ENCODE assay signal across 8 cellular contexts in genomic region chr12:120115692-120116442, GRCh38. TPM values are rescaled to one million over a fixed set of nuclear protein-coding genes. Genes with fewer than 3 reads are reported as not detected.
DNase-seq lines count a peak whose midpoint lies in the region; ATAC-seq, FAIRE-seq and TF ChIP-seq lines count a peak whose summit lies in the region.

No MANE protein-coding gene starts in this region.

- ATAC-seq in GM21529 (IDR thresholded peaks at IDR 0.05; ENCODE audit: unreplicated experiment) = peak; percentile 4

- H2AFZ ChIP-seq in keratinocyte (ENCODE audit: control insufficient read depth, low read length) = no peak overlapping the region

- peaks cover 69% of the 10 kb centered on the region for H4K20me1 ChIP-seq in BLaER1
- peaks cover 5% of the 10 kb centered on the region for H4K20me1 ChIP-seq in keratinocyte (ENCODE audit: control insufficient read depth, extremely low read depth, insufficient read depth, low read length)

- H3K27me3 ChIP-seq in BLaER1 (no peaks in the 10 kb centered on the region), ascending aorta (no peaks in the 10 kb centered on the region), keratinocyte (ENCODE audit: control insufficient read depth, extremely low read depth, insufficient read depth, low read length) (no peaks in the 10 kb centered on the region)

- H3K9ac ChIP-seq in BLaER1 (peak overlapping the region; percentile 89), keratinocyte (ENCODE audit: control insufficient read depth, extremely low read depth, insufficient read depth, low read length) (peak overlapping the region; percentile 91)

- no peak for FAIRE-seq in keratinocyte (lab: Jason Lieb, UNC)

- H3K27ac ChIP-seq in BLaER1 (peak overlapping the region; percentile 74), ascending aorta (peak overlapping the region; percentile 92 to 94), keratinocyte (ENCODE audit: control insufficient read depth, insufficient read depth, low read length) (peak overlapping the region; percentile 83)

- H3K4me2 ChIP-seq in BLaER1 (peak overlapping the region; percentile 79), keratinocyte (ENCODE audit: control insufficient read depth, extremely low read depth, insufficient read depth, low read depth, low read length) (peak overlapping the region; percentile 86)

- H3K4me3 ChIP-seq in BLaER1 (peak overlapping the region; percentile 90), ascending aorta (peak overlapping the region; percentile 87 to 89), keratinocyte (ENCODE audit: control insufficient read depth in 2 of 3, extremely low read depth in 1 of 3, insufficient read depth in 2 of 3, low read depth in 1 of 3, low read length in 3 of 3) (peak overlapping the region; percentile 87 to 97 (median 89))

- intact Hi-C loops in ascending aorta (cut with DNase I) = loop anchor here (2.0 kb wide), 1 partner anchor 79 kb away; the partner anchor contains the start of gene GCN1

- DNase-seq in NCI-H2171 (lab: John Stamatoyannopoulos, UW) (peak; percentile 11), ascending aorta (ENCODE audit: low spot score in 2 of 2) (no peak), keratinocyte (ENCODE audit: low read depth, low spot score) (no peak), foreskin melanocyte (no peak), NCI-H187 treated with DMSO at 0.1 percent for 48 hours (lab: John Stamatoyannopoulos, UW) (no peak)
- peak; percentile 68 for DNase-seq in stimulated activated CD8-positive, alpha-beta memory T cell treated with anti-CD3 and anti-CD28 coated beads, Interleukin-4, amount 100 ng/mL, for 48 hours

- peaks cover 61% of the 10 kb centered on the region for H3K79me2 ChIP-seq in keratinocyte (ENCODE audit: control insufficient read depth, insufficient read depth, low read length)

- TF ChIP-seq CTCF in ascending aorta (IDR thresholded peaks at IDR 0.05) (no peak), keratinocyte (optimal IDR thresholded peaks at IDR 0.05 in 1 of 3, IDR thresholded peaks at IDR 0.05 in 1 of 3, conservative IDR thresholded peaks at IDR 0.05 in 1 of 3; ENCODE audit: extremely low read depth in 1 of 3, insufficient read depth in 2 of 3, low read length in 3 of 3) (no peak)

- H3K4me1 ChIP-seq in BLaER1 (peaks cover 59% of the 10 kb centered on the region), ascending aorta (peaks cover 13 to 34% of the 10 kb centered on the region in 2 donors), keratinocyte (ENCODE audit: control insufficient read depth, extremely low read depth, insufficient read depth, low read length) (peaks cover 28% of the 10 kb centered on the region)

- H3K36me3 ChIP-seq in BLaER1 (peaks cover 27% of the 10 kb centered on the region), ascending aorta (no peaks in the 10 kb centered on the region), keratinocyte (ENCODE audit: control insufficient read depth in 2 of 2, extremely low read depth in 1 of 2, insufficient read depth in 2 of 2, low read length in 2 of 2) (peaks cover 6 to 14% of the 10 kb centered on the region in 2 experiments)

- H3K9me3 ChIP-seq in BLaER1 = no peaks in the 10 kb centered on the region
- H3K9me3 ChIP-seq in ascending aorta = no peaks in the 10 kb centered on the region
- no peaks in the 10 kb centered on the region for H3K9me3 ChIP-seq in keratinocyte (ENCODE audit: control insufficient read depth, low read depth, low read length)

- H3K9me1 ChIP-seq in keratinocyte (ENCODE audit: control insufficient read depth, extremely low read depth, insufficient read depth, low read length) = no peaks in the 10 kb centered on the region

- dilution Hi-C loops in keratinocyte (cut with MboI; ENCODE audit: extremely low pct_ligation_motif_present, low sequenced_read_pairs) = no loop called here

RNA-seq across cellular contexts. Expression of gene RAB35, which starts 0.7 kb away (rescaled TPM):
- total RNA-seq in ascending aorta = 39.2 TPM
- polyA plus RNA-seq in keratinocyte = 51.0 to 68.4 TPM (median 51.6 TPM) in 3 replicates
- polyA plus RNA-seq in keratinocyte (2011; ENCODE audit: low read depth) = 39.8 TPM
- 34.5 and 45.2 TPM in 2 replicates for polyA plus RNA-seq in keratinocyte (2011; cell fraction: cytosol; rRNA removed)
- 54.1 and 54.6 TPM in 2 replicates for polyA plus RNA-seq in keratinocyte (2011; cell fraction: nucleus; rRNA removed)
- polyA plus RNA-seq in keratinocyte (2012; ENCODE audit: low replicate concordance) = 27.9 and 48.1 TPM in 2 replicates
- polyA minus RNA-seq in keratinocyte = 48.3 to 131 TPM (median 65.6 TPM) in 3 replicates
- polyA minus RNA-seq in keratinocyte (2011; cell fraction: cytosol; rRNA and poly(A)+ RNA removed) = 57.4 TPM
- 19.9 and 23.5 TPM in 2 replicates for polyA minus RNA-seq in keratinocyte (2011; cell fraction: nucleus; rRNA and poly(A)+ RNA removed)

Comparison
In these comparisons a context has a peak if more than half of its experiments do, and no peak if none do; other contexts are left out.
1. DNase-seq: peak in NCI-H2171 (single experiment) and stimulated activated CD8-positive, alpha-beta memory T cell treated with anti-CD3 and anti-CD28 coated beads, Interleukin-4, amount 100 ng/mL, for 48 hours (single experiment); none in ascending aorta (0 of 2), keratinocyte (single experiment), foreskin melanocyte (single experiment) and NCI-H187 treated with DMSO at 0.1 percent for 48 hours (single experiment).
2. Peak in every context shown above with its lines, with median percentiles within 50 percentile points of each other: H3K27ac ChIP-seq and H3K4me3 ChIP-seq.